ENCODE assay signal across 16 cellular contexts in the genomic region with DNA sequence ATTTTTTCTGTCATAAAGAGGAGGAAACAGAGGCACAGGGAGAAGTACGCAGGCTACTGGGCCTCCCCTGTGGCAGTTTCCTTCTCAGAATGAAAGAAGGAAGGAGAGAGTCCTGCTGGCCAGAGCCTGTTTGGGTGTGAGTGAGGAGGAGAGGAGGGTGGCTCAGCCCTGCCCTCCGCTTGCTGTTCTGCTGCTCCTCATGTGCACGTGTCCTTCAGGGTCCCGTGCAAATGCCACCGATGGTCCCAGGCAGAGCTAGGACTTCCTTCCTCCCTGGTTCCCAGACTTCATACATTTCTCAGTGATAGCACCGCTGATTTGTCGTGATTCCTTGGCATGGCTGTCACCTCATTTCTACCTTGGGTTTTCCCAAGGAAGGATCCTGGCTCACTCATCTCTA.
"Had no signal": no experiment of that assay in that cellular context is flagged by ENCODE, and none has a peak within 500 bp of the region (broad histone marks: within the 10 kb centered on the region; RNA-seq: fewer than 3 reads in every experiment).

No MANE protein-coding gene starts in this region.

- DNase-seq: activated CD4-positive, alpha-beta T cell treated with anti-CD3 and anti-CD28 coated beads, Interleukin-2, amount 10 ng/mL, durations not matched to agents 7 days and 5 days; activated CD8-positive, alpha-beta T cell treated with anti-CD3 and anti-CD28 coated beads, Interleukin-2, amount 10 ng/mL, durations not matched to agents 7 days and 5 days; activated naive CD4-positive, alpha-beta T cell treated with anti-CD3 and anti-CD28 coated beads, Interleukin-2, amount 10 ng/mL, durations not matched to agents 7 days and 5 days; activated naive CD8-positive, alpha-beta T cell treated with anti-CD3 and anti-CD28 coated beads, Interleukin-2, amount 50 U/mL, for 24 hours; activated T-cell treated with anti-CD3 and anti-CD28 coated beads, Interleukin-2, amount 50 U/mL, for 24 hours; brain microvascular endothelial cell; effector CD8-positive, alpha-beta T cell; psoas muscle; SHP77 treated with DMSO at 0.1 percent for 48 hours; sigmoid colon; stimulated activated naive CD4-positive, alpha-beta T cell treated with Interleukin-2 at 50 U/mL for 16 hours; T-helper 1 cell; T-helper 9 cell; trophoblast cell had no signal

- ATAC-seq: activated CD8-positive, alpha-beta T cell treated with anti-CD3 and anti-CD28 coated beads, Interleukin-2, amount 10 ng/mL, durations not matched to agents 7 days and 5 days; activated naive CD8-positive, alpha-beta T cell treated with anti-CD3 and anti-CD28 coated beads, Interleukin-2, amount 50 U/mL, for 24 hours; esophagus mucosa; psoas muscle; SK-N-SH treated with all-trans-retinoic acid at 6 μM for 48 hours had no signal
